1 cellular context compared by ENCODE assay signal in genomic region chr5:133612021-133612860, GRCh38.
TF ChIP-seq lines count a peak whose summit lies in the region.

Gene FSTL4 (minus strand): TSS chr5:133612541.

TF ChIP-seq in IMR-90, 13 proteins besides CTCF, POLR2A, EP300 and RAD21 (continued from another document):
- TF ChIP-seq ELK1 (IDR thresholded peaks at IDR 0.05; ENCODE audit: borderline replicate concordance, low read depth, low read length): no peak
- no peak for TF ChIP-seq CEBPB (IDR thresholded peaks at IDR 0.05; ENCODE audit: low read depth, low read length)
- TF ChIP-seq FOS (IDR thresholded peaks at IDR 0.05; ENCODE audit: low read depth, low read length): no peak
- TF ChIP-seq RFX5 (IDR thresholded peaks at IDR 0.05; ENCODE audit: low read depth, low read length): no peak
TF ChIP-seq in IMR-90: peak in this region for 0.
